Comparison of ENCODE assay signal across 13 cellular contexts in genomic region chr7:34042406-34042805, GRCh38.
"Had no signal": no experiment of that assay in that cellular context is flagged by ENCODE, and none has a peak within 500 bp of the region (broad histone marks: within the 10 kb centered on the region; RNA-seq: fewer than 3 reads in every experiment).

No MANE protein-coding gene starts in this region.

- DNase-seq: activated CD4-positive, alpha-beta memory T cell treated with anti-CD3 and anti-CD28 coated beads, Interleukin-2, amount 10 ng/mL, durations not matched to agents 7 days and 5 days; activated CD4-positive, alpha-beta T cell treated with anti-CD3 and anti-CD28 coated beads for 36 hours; activated gamma-delta T cell treated with Interleukin-2 at 50 U/mL for 16 hours; activated naive CD8-positive, alpha-beta T cell treated with anti-CD3 and anti-CD28 coated beads for 36 hours; activated T-cell treated with anti-CD3 and anti-CD28 coated beads, Interleukin-2, amount 50 U/mL, for 72 hours; foreskin keratinocyte; naive thymus-derived CD8-positive, alpha-beta T cell; right cardiac atrium; spleen; stimulated activated CD4-positive, alpha-beta T cell treated with anti-CD3 and anti-CD28 coated beads, Interleukin-1b, Interleukin-23, amount 100 ng/mL, for 48 hours; transverse colon; WERI-Rb-1 had no signal

- ATAC-seq: activated CD4-positive, alpha-beta T cell treated with anti-CD3 and anti-CD28 coated beads for 36 hours; activated T-cell treated with anti-CD3 and anti-CD28 coated beads, Interleukin-2, amount 50 U/mL, for 72 hours; foreskin keratinocyte; naive thymus-derived CD8-positive, alpha-beta T cell; right cardiac atrium; stimulated activated memory B cell treated with anti-CD40 and anti-IgM and Interleukin-4, amounts not matched to agents 10 μg/mL and 1 μg/mL and 100 μg/mL, for 72 hours had no signal
